Comparison of ENCODE assay signal across 22 cellular contexts in the genomic region with DNA sequence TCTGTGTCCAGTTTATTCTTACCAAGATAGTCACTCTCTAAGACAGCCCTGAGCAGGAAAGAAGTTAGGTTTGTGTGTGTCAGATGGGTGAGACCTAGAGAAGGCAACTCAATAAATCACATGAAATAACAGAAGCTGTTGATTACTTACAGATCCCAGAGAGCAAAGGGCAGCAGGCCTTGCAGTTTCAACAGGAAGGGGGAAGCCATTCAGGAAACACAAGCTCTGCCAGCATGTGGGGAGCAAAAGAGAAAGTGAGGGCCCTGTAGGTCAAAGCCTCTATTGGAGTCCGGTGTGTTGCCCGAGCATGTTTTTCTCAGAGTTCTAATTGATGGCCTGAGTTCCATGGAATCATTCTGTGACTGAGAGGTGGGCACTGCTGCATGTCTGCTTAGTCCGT.
DNase-seq lines count a peak whose midpoint lies in the region; TF ChIP-seq lines count a peak whose summit lies in the region.
"Had no signal": no experiment of that assay in that cellular context is flagged by ENCODE, and none has a peak within 500 bp of the region (broad histone marks: within the 10 kb centered on the region; RNA-seq: fewer than 3 reads in every experiment).

No MANE protein-coding gene starts in this region.

- peak overlapping the region; percentile 97 for H3K27ac Mint-ChIP-seq in nephron progenitor cell
- no peak overlapping the region for H3K27ac Mint-ChIP-seq in activated naive CD4-positive, alpha-beta T cell treated with anti-CD3 and anti-CD28 coated beads for 36 hours
- H3K27ac Mint-ChIP-seq: CD4-positive, alpha-beta T cell had no signal

- no peak overlapping the region for H3K27ac ChIP-seq in mammary epithelial cell (ENCODE audit: insufficient read depth, low read depth, low read length)
- no peak overlapping the region for H3K27ac ChIP-seq in breast epithelium
- H3K27ac ChIP-seq: 22Rv1, BLaER1, KMS-11 had no signal

- no TSS peak for BruUV-seq in mammary epithelial cell (replicated peaks; lab: Mats Ljungman, UMichigan)

- no peak overlapping the region for H3K4me3 Mint-ChIP-seq in nephron progenitor cell
- H3K4me3 Mint-ChIP-seq in activated naive CD4-positive, alpha-beta T cell treated with anti-CD3 and anti-CD28 coated beads for 36 hours, result no peak overlapping the region
- H3K4me3 Mint-ChIP-seq: CD4-positive, alpha-beta T cell had no signal

- intact Hi-C loops in mammary epithelial cell (cut with micrococcal nuclease) (no loop called here), breast epithelium (cut with DNase I; ENCODE audit: low total_unique reads) (no loop called here)
- intact Hi-C loops in activated naive CD4-positive, alpha-beta T cell treated with anti-CD3 and anti-CD28 coated beads for 36 hours (cut with micrococcal nuclease), result no loop called here

- H3K36me3 ChIP-seq in mammary epithelial cell (ENCODE audit: insufficient read depth, low read length) (no peaks in the 10 kb centered on the region), breast epithelium (no peaks in the 10 kb centered on the region)
- H3K36me3 ChIP-seq: BLaER1 had no signal

- H3K79me2 ChIP-seq in mammary epithelial cell (ENCODE audit: insufficient read depth, low read length), result no peaks in the 10 kb centered on the region

- H2AFZ ChIP-seq in mammary epithelial cell (ENCODE audit: low read depth, low read length), result peak overlapping the region; percentile 40

- no peaks in the 10 kb centered on the region for H3K36me3 Mint-ChIP-seq in nephron progenitor cell (ENCODE audit: low read depth)
- no peaks in the 10 kb centered on the region for H3K36me3 Mint-ChIP-seq in activated naive CD4-positive, alpha-beta T cell treated with anti-CD3 and anti-CD28 coated beads for 36 hours (ENCODE audit: low read depth)

- H3K27me3 Mint-ChIP-seq in nephron progenitor cell (ENCODE audit: low read depth, poor library complexity), result peaks cover 4% of the 10 kb centered on the region
- H3K27me3 Mint-ChIP-seq in activated naive CD4-positive, alpha-beta T cell treated with anti-CD3 and anti-CD28 coated beads for 36 hours (ENCODE audit: low read depth), result no peaks in the 10 kb centered on the region
- H3K27me3 Mint-ChIP-seq: CD4-positive, alpha-beta T cell had no signal

- no peak for TF ChIP-seq POLR2A in breast epithelium (IDR thresholded peaks at IDR 0.05)

- peaks cover 15% of the 10 kb centered on the region for H3K4me1 Mint-ChIP-seq in nephron progenitor cell
- H3K4me1 Mint-ChIP-seq in activated naive CD4-positive, alpha-beta T cell treated with anti-CD3 and anti-CD28 coated beads for 36 hours (ENCODE audit: low read depth), result no peaks in the 10 kb centered on the region

- in situ Hi-C loops in mammary epithelial cell (cut with MboI; ENCODE audit: low sequenced_read_pairs in 2 of 2), result no loop called here

- H3K4me1 ChIP-seq in mammary epithelial cell (ENCODE audit: insufficient read depth, low read length) (no peaks in the 10 kb centered on the region), breast epithelium (no peaks in the 10 kb centered on the region)
- H3K4me1 ChIP-seq: BLaER1 had no signal

- H3K9ac ChIP-seq in mammary epithelial cell (ENCODE audit: insufficient read depth, low read length), result no peak overlapping the region
- H3K9ac ChIP-seq: BLaER1, KMS-11 had no signal

- TF ChIP-seq CTCF in mammary epithelial cell (conservative IDR thresholded peaks at IDR 0.05 in 1 of 2, IDR thresholded peaks at IDR 0.05 in 1 of 2; ENCODE audit: extremely low read depth in 1 of 2, insufficient read depth in 1 of 2, low read depth in 1 of 2, low read length in 2 of 2) (no peak), breast epithelium (IDR thresholded peaks at IDR 0.05) (no peak), nephron progenitor cell (IDR thresholded peaks at IDR 0.05) (no peak)

- no peak for DNase-seq in mammary epithelial cell
- DNase-seq in breast epithelium (ENCODE audit: low spot score in 2 of 2), result no peak
- DNase-seq in dermis microvascular lymphatic vessel endothelial cell (ENCODE audit: low read depth in 2 of 2), result peak; percentile 56 to 93
- DNase-seq in nephron progenitor cell, result peak; percentile 8
- no peak for DNase-seq in DMS53 treated with DMSO at 0.1 percent for 48 hours (lab: John Stamatoyannopoulos, UW; ENCODE audit: unreplicated experiment)
- no peak for DNase-seq in activated naive CD4-positive, alpha-beta T cell treated with anti-CD3 and anti-CD28 coated beads for 36 hours
- DNase-seq in NCI-H1436 (lab: John Stamatoyannopoulos, UW), result no peak
- no peak for DNase-seq in LoVo (ENCODE audit: low spot score)
- DNase-seq: ACHN; CD4-positive, alpha-beta T cell; COR-L47; DMS79 treated with DMSO at 0.1 percent for 48 hours; HCEC 1CT; IMR-90; NCI-H1105; NCI-H2029 treated with DMSO at 0.1 percent for 48 hours; NCI-H345; Right ventricle myocardium superior had no signal

- WGBS in mammary epithelial cell (ENCODE audit: low coverage, missing lambda C conversion rate), result 100% methylated on average over 2 of the region's 3 CpGs

- dilution Hi-C loops in mammary epithelial cell (cut with HindIII; ENCODE audit: low sequenced_read_pairs), result no loop called here

- H3K4me2 ChIP-seq in mammary epithelial cell (ENCODE audit: insufficient read depth, low read depth, low read length), result no peak overlapping the region
- H3K4me2 ChIP-seq: BLaER1, KMS-11 had no signal

- H4K20me1 ChIP-seq in mammary epithelial cell (ENCODE audit: insufficient read depth, low read length), result no peaks in the 10 kb centered on the region
- H4K20me1 ChIP-seq: BLaER1 had no signal

- CTCF ChIA-PET in mammary epithelial cell (lab: Charles Lee; ENCODE audit: low non-redundant PET), result no interaction called here
- CTCF ChIA-PET in activated naive CD4-positive, alpha-beta T cell treated with anti-CD3 and anti-CD28 coated beads for 36 hours (lab: Charles Lee), result no interaction called here

- no peaks in the 10 kb centered on the region for H3K9me3 Mint-ChIP-seq in nephron progenitor cell
- no peaks in the 10 kb centered on the region for H3K9me3 Mint-ChIP-seq in activated naive CD4-positive, alpha-beta T cell treated with anti-CD3 and anti-CD28 coated beads for 36 hours

- H3K9me3 ChIP-seq in mammary epithelial cell (replicated peaks; ENCODE audit: insufficient read depth, low read length) (no peaks in the 10 kb centered on the region), breast epithelium (no peaks in the 10 kb centered on the region)
- H3K9me3 ChIP-seq: BLaER1 had no signal

- no peaks in the 10 kb centered on the region for H3K27me3 ChIP-seq in mammary epithelial cell (ENCODE audit: insufficient read depth, low read length)
- no peaks in the 10 kb centered on the region for H3K27me3 ChIP-seq in breast epithelium
- H3K27me3 ChIP-seq: BLaER1 had no signal

- H3K4me3 ChIP-seq in mammary epithelial cell (replicated peaks in 1 of 3; ENCODE audit: insufficient read depth in 1 of 3, low read depth in 2 of 3, low read length in 3 of 3) (no peak overlapping the region), breast epithelium (no peak overlapping the region)
- H3K4me3 ChIP-seq: BLaER1, GM12878 had no signal

Comparison
In these comparisons a context has a peak if more than half of its experiments do, and no peak if none do; other contexts are left out.
1. DNase-seq: peak in dermis microvascular lymphatic vessel endothelial cell (2 of 2) and nephron progenitor cell (single experiment); none in mammary epithelial cell (single experiment), breast epithelium (0 of 2), DMS53 treated with DMSO at 0.1 percent for 48 hours (single experiment), activated naive CD4-positive, alpha-beta T cell treated with anti-CD3 and anti-CD28 coated beads for 36 hours (single experiment), NCI-H1436 (single experiment) and LoVo (single experiment).